2 cellular contexts compared by ENCODE assay signal in genomic region chr10:99522511-99523250, GRCh38.
TF ChIP-seq lines count a peak whose summit lies in the region.

No MANE protein-coding gene starts in this region.

TF ChIP-seq in SK-N-SH, 30 proteins besides CTCF, POLR2A, EP300 and RAD21 (continued from another document):
- TF ChIP-seq IRF3 (IDR thresholded peaks at IDR 0.05; ENCODE audit: low read depth, low read length) = no peak
- no peak for TF ChIP-seq FOSL2 (IDR thresholded peaks at IDR 0.05; ENCODE audit: borderline replicate concordance, low read depth)
- no peak for TF ChIP-seq NRF1 (IDR thresholded peaks at IDR 0.05; ENCODE audit: low read depth, low read length)
- TF ChIP-seq NFIC (IDR thresholded peaks at IDR 0.05; ENCODE audit: borderline replicate concordance) = no peak
- no peak for TF ChIP-seq ELF1 (IDR thresholded peaks at IDR 0.05)
- no peak for TF ChIP-seq MXI1 (IDR thresholded peaks at IDR 0.05; ENCODE audit: low read depth, low read length)
- no peak for TF ChIP-seq PBX3 (IDR thresholded peaks at IDR 0.05)
- no peak for TF ChIP-seq USF1 (IDR thresholded peaks at IDR 0.05; ENCODE audit: borderline replicate concordance, low read depth)
- no peak for TF ChIP-seq RFX5 (IDR thresholded peaks at IDR 0.05; ENCODE audit: low read length)
- no peak for TF ChIP-seq TAF1 (IDR thresholded peaks at IDR 0.05; ENCODE audit: borderline replicate concordance, low read depth, low read length)
- no peak for TF ChIP-seq YY1 (IDR thresholded peaks at IDR 0.05; ENCODE audit: low read depth)
- no peak for TF ChIP-seq RCOR1 (IDR thresholded peaks at IDR 0.05; ENCODE audit: low read length)
- no peak for TF ChIP-seq MEF2A (IDR thresholded peaks at IDR 0.05; ENCODE audit: borderline replicate concordance, low read depth)
- no peak for TF ChIP-seq FOXJ3 (CRISPR knock-in tag; IDR thresholded peaks at IDR 0.05)

TF ChIP-seq in SK-N-SH treated with all-trans-retinoic acid at 6 μM for 48 hours, 23 proteins besides CTCF, POLR2A, EP300 and RAD21 (continued from another document):
- TF ChIP-seq TSHZ2 (CRISPR knock-in tag; IDR thresholded peaks at IDR 0.05) (no peak), GLIS3 (CRISPR knock-in tag; IDR thresholded peaks at IDR 0.05) (no peak), ZNF70 (CRISPR knock-in tag; IDR thresholded peaks at IDR 0.05) (no peak), ZNF8 (CRISPR knock-in tag; IDR thresholded peaks at IDR 0.05) (no peak), CSDC2 (CRISPR knock-in tag; IDR thresholded peaks at IDR 0.05) (no peak), TOX (CRISPR knock-in tag; IDR thresholded peaks at IDR 0.05; ENCODE audit: borderline replicate concordance) (no peak), ZC3H10 (CRISPR knock-in tag; IDR thresholded peaks at IDR 0.05) (no peak), ZFP30 (CRISPR knock-in tag; IDR thresholded peaks at IDR 0.05) (no peak)
